ENCODE assay signal across 8 cellular contexts in the genomic region with DNA sequence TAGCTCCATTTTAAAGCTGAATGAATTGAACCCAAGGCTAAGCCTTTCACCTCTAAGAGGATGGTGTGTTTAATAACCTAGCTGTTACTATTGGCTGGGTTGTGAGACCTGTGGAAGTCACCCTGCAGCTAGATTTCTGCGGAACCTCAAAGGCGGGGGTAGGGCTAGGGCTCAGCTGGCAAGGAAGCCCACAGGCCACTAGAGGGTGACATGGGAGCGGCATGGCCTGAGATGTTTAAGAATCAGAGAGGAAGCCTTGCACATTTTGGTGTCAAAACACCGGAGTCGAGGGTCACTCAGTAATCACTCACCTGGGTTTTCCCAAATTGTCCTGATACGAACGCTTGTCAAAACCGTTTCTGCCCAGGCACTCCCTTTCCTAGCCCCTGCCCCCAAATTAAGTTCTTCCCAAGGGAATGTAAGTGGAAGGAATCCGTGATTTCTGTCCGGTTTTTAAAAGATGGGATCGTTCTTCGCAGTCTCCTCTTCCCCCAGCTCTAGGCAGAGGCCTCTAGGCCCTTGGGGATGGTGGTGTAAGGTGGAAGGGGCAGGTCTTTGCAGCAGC. TPM values are rescaled to one million over a fixed set of nuclear protein-coding genes. Genes with fewer than 3 reads are reported as not detected.
DNase-seq lines count a peak whose midpoint lies in the region; TF ChIP-seq lines count a peak whose summit lies in the region.

No MANE protein-coding gene starts in this region.

- H3K9ac ChIP-seq in GM23248 = no peak overlapping the region

- no peaks in the 10 kb centered on the region for H3K36me3 ChIP-seq in GM23248 (ENCODE audit: low read depth)

- H3K4me3 ChIP-seq in GM23248 = no peak overlapping the region

- peaks cover 14% of the 10 kb centered on the region for H3F3A ChIP-seq in GM23248 (ENCODE audit: insufficient read depth)

- H2AFZ ChIP-seq in GM23248 = no peak overlapping the region

- peaks cover 13% of the 10 kb centered on the region for H3K4me1 ChIP-seq in GM23248 (ENCODE audit: insufficient read depth)

- H3K27ac ChIP-seq in GM23248 = no peak overlapping the region

- no peak for DNase-seq in AG09319 (ENCODE audit: extremely low read depth, low read depth)
- DNase-seq in GM23248 = peak; percentile 43
- DNase-seq in SHP77 treated with DMSO at 0.1 percent for 48 hours (lab: John Stamatoyannopoulos, UW) = peak; percentile 12
- peak; percentile 71 for DNase-seq in activated naive CD4-positive, alpha-beta T cell treated with anti-CD3 and anti-CD28 coated beads, Interleukin-2, amount 50 U/mL, for 16 hours
- DNase-seq in inferior parietal cortex (ENCODE audit: extremely low spot score) = peak; percentile 12
- peak; percentile 22 for DNase-seq in stimulated activated CD8-positive, alpha-beta memory T cell treated with anti-CD3 and anti-CD28 coated beads, Interleukin-15, amount 100 ng/mL, for 1 hour (ENCODE audit: low read depth)
- DNase-seq in occipital lobe (lab: John Stamatoyannopoulos, UW) = no peak
- DNase-seq in DMS79 (lab: John Stamatoyannopoulos, UW) = no peak

- no peaks in the 10 kb centered on the region for H3K9me3 ChIP-seq in GM23248 (ENCODE audit: low read depth)

- no peaks in the 10 kb centered on the region for H3K27me3 ChIP-seq in GM23248 (replicated peaks; ENCODE audit: insufficient read depth)

- TF ChIP-seq CTCF in AG09319 (IDR thresholded peaks at IDR 0.05; ENCODE audit: low read depth, low read length) = peak; percentile 51

- H4K20me1 ChIP-seq in GM23248 (ENCODE audit: insufficient read depth) = no peaks in the 10 kb centered on the region

- no peaks in the 10 kb centered on the region for H3K9me2 ChIP-seq in GM23248 (ENCODE audit: insufficient read depth)

- peaks cover 20% of the 10 kb centered on the region for H3K79me2 ChIP-seq in GM23248 (ENCODE audit: insufficient read depth)

- in situ Hi-C loops in GM23248 (cut with MboI) = no loop called here

- H3K4me2 ChIP-seq in GM23248 (ENCODE audit: unreplicated experiment) = no peak overlapping the region

- 49% methylated on average over 12 of the region's 12 CpGs for WGBS in GM23248 (ENCODE audit: low coverage in 1 of 2, low lambda C conversion rate in 2 of 2, missing lambda C conversion rate in 2 of 2), 2 experiments

RNA-seq across cellular contexts. Expression of gene ACAD9, which starts 3.8 kb away (rescaled TPM):
- 22.3 and 27.3 TPM in 2 replicates for total RNA-seq in GM23248 (2014; rRNA removed; shearing (Covaris generic))
- 29.7 and 32.9 TPM in 2 replicates for polyA plus RNA-seq in GM23248 (2016; fragmentation: Nextera tagmentation; extraction: Ambion mirVana)
- total RNA-seq in occipital lobe = 27.6 TPM

Comparison
In these comparisons a context has a peak if more than half of its experiments do, and no peak if none do; other contexts are left out.
1. DNase-seq: peak in GM23248 (single experiment), SHP77 treated with DMSO at 0.1 percent for 48 hours (single experiment), activated naive CD4-positive, alpha-beta T cell treated with anti-CD3 and anti-CD28 coated beads, Interleukin-2, amount 50 U/mL, for 16 hours (single experiment), inferior parietal cortex (single experiment) and stimulated activated CD8-positive, alpha-beta memory T cell treated with anti-CD3 and anti-CD28 coated beads, Interleukin-15, amount 100 ng/mL, for 1 hour (single experiment); none in AG09319 (single experiment), occipital lobe (single experiment) and DMS79 (single experiment).